Comparison of ENCODE assay signal across 28 cellular contexts in the genomic region with DNA sequence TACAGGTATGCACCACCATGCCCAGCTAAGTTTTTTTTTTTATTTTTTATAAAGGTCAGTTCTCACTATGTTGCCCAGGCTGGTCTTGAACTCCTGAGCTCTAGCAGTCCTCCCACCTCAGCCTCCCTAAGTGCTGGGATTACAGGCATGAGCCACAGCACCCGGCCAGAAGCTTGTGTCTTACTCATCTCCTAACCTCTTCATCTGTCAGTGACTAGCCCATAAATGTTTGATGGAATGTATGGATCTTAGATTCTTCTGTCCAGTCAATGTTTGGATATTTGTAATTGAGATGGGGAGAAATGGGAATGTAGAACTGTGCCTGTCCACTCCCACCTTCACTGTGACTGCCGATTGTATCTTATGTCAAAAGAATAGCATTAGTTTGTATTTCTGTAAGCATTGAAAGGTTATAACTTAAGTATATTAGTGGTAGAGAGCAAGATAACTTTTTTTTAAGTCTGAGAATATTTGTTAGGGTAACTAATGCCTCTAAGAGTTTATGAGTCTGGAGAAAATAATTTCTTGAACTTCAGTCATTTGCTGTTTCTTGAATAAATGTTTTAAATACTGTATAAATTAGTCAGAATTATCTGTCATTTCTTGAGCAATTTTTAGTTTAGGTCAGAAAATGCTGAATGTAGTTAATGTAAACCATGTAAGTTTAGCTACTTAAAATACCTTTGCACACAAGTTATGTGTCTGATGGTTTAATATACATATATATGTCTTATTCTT.
DNase-seq lines count a peak whose midpoint lies in the region; FAIRE-seq and TF ChIP-seq lines count a peak whose summit lies in the region.
"Had no signal": no experiment of that assay in that cellular context is flagged by ENCODE, and none has a peak within 500 bp of the region (broad histone marks: within the 10 kb centered on the region; RNA-seq: fewer than 3 reads in every experiment).

No MANE protein-coding gene starts in this region.

- H3K4me1 ChIP-seq in adipocyte (ENCODE audit: control insufficient read depth, insufficient read depth, low read length) (peaks cover 20% of the 10 kb centered on the region), mesendoderm (ENCODE audit: control insufficient read depth, low read depth, low read length) (no peaks in the 10 kb centered on the region)
- H3K4me1 ChIP-seq: thyroid gland had no signal

- TF ChIP-seq CTCF in AG04450 (IDR thresholded peaks at IDR 0.05; ENCODE audit: low read depth, low read length) = no peak

- POLR2A ChIA-PET in AG04450 (lab: Yijun Ruan, JAX) = interaction anchor here (0.6 to 1.5 kb wide), 5 partner anchors 12 to 171 kb away, joined by 3 to 5 read pairs (median 3); no protein-coding TSS in a partner anchor
- POLR2A ChIA-PET in activated CD4-positive, alpha-beta T cell treated with anti-CD3 and anti-CD28 coated beads, Interleukin-2, amount 10 ng/mL, durations not matched to agents 7 days and 5 days (lab: Charles Lee) = interaction anchor here (0.6 kb wide), 1 partner anchor 59 kb away, joined by 8 read pairs; no protein-coding TSS in a partner anchor

- H3K4me3 Mint-ChIP-seq in activated CD4-positive, alpha-beta T cell treated with anti-CD3 and anti-CD28 coated beads, Interleukin-2, amount 10 ng/mL, durations not matched to agents 7 days and 5 days = no peak overlapping the region
- H3K4me3 Mint-ChIP-seq: activated CD8-positive, alpha-beta memory T cell treated with anti-CD3 and anti-CD28 coated beads, Interleukin-2, amount 10 ng/mL, durations not matched to agents 7 days and 5 days; CD8-positive, alpha-beta memory T cell; endodermal cell; stimulated activated memory B cell treated with anti-CD40 and anti-IgM and Interleukin-4, amounts not matched to agents 10 μg/mL and 1 μg/mL and 100 μg/mL, for 72 hours had no signal

- H2BK15ac ChIP-seq in mesendoderm (replicated peaks; ENCODE audit: low read depth) = no peak overlapping the region

- H2BK5ac ChIP-seq in mesendoderm (ENCODE audit: low read length) = no peak overlapping the region

- no peak overlapping the region for H3K4me2 ChIP-seq in mesendoderm (ENCODE audit: low read length)

- no peak overlapping the region for H2AK5ac ChIP-seq in mesendoderm (ENCODE audit: low read length)

- H4K8ac ChIP-seq in mesendoderm (ENCODE audit: low read depth, low read length) = no peak overlapping the region

- H3K23ac ChIP-seq in mesendoderm (ENCODE audit: low read length) = no peak overlapping the region

- H3K18ac ChIP-seq in mesendoderm (ENCODE audit: low read length) = no peak overlapping the region

- H3K27me3 ChIP-seq in AG04450 (ENCODE audit: control insufficient read depth, insufficient read depth, low read length) (no peaks in the 10 kb centered on the region), adipocyte (replicated peaks; ENCODE audit: control insufficient read depth, insufficient read depth, low read length) (no peaks in the 10 kb centered on the region), mesendoderm (ENCODE audit: insufficient read depth, low read length, poor library complexity) (no peaks in the 10 kb centered on the region)
- H3K27me3 ChIP-seq: SJCRH30, thyroid gland had no signal

- H3K9ac ChIP-seq in adipocyte (ENCODE audit: low read length) (no peak overlapping the region), mesendoderm (ENCODE audit: low read length) (no peak overlapping the region)

- H3K56ac ChIP-seq in mesendoderm (ENCODE audit: low read length) = no peak overlapping the region

- CTCF ChIA-PET in AG04450 (lab: Charles Lee) = interaction anchor here (0.9 to 1.4 kb wide), 4 partner anchors 14 to 340 kb away, joined by 3 to 9 read pairs (median 4); no protein-coding TSS in a partner anchor
- CTCF ChIA-PET in activated CD4-positive, alpha-beta T cell treated with anti-CD3 and anti-CD28 coated beads, Interleukin-2, amount 10 ng/mL, durations not matched to agents 7 days and 5 days (lab: Charles Lee) = no interaction called here

- H3K9me3 Mint-ChIP-seq in activated CD4-positive, alpha-beta T cell treated with anti-CD3 and anti-CD28 coated beads, Interleukin-2, amount 10 ng/mL, durations not matched to agents 7 days and 5 days = peaks cover 5% of the 10 kb centered on the region
- H3K9me3 Mint-ChIP-seq: CD8-positive, alpha-beta memory T cell; endodermal cell; stimulated activated memory B cell treated with anti-CD40 and anti-IgM and Interleukin-4, amounts not matched to agents 10 μg/mL and 1 μg/mL and 100 μg/mL, for 72 hours had no signal

- peaks cover 1% of the 10 kb centered on the region for H3K4me1 Mint-ChIP-seq in activated CD4-positive, alpha-beta T cell treated with anti-CD3 and anti-CD28 coated beads, Interleukin-2, amount 10 ng/mL, durations not matched to agents 7 days and 5 days
- H3K4me1 Mint-ChIP-seq: stimulated activated memory B cell treated with anti-CD40 and anti-IgM and Interleukin-4, amounts not matched to agents 10 μg/mL and 1 μg/mL and 100 μg/mL, for 72 hours had no signal

- no peak overlapping the region for H4K5ac ChIP-seq in mesendoderm (ENCODE audit: low read length)

- no peaks in the 10 kb centered on the region for H3K27me3 Mint-ChIP-seq in activated CD4-positive, alpha-beta T cell treated with anti-CD3 and anti-CD28 coated beads, Interleukin-2, amount 10 ng/mL, durations not matched to agents 7 days and 5 days
- H3K27me3 Mint-ChIP-seq: activated CD8-positive, alpha-beta memory T cell treated with anti-CD3 and anti-CD28 coated beads, Interleukin-2, amount 10 ng/mL, durations not matched to agents 7 days and 5 days; CD8-positive, alpha-beta memory T cell; stimulated activated memory B cell treated with anti-CD40 and anti-IgM and Interleukin-4, amounts not matched to agents 10 μg/mL and 1 μg/mL and 100 μg/mL, for 72 hours had no signal

- H3K9me3 ChIP-seq in AG04450 (ENCODE audit: control insufficient read depth, insufficient read depth, low read length) (no peaks in the 10 kb centered on the region), adipocyte (ENCODE audit: control insufficient read depth, low read length) (no peaks in the 10 kb centered on the region)
- H3K9me3 ChIP-seq: SJCRH30, thyroid gland had no signal

- no peak overlapping the region for H2BK120ac ChIP-seq in mesendoderm (ENCODE audit: low read depth, low read length)

- WGBS in mesendoderm (ENCODE audit: extremely low coverage, insufficient coverage, low lambda C conversion rate) = no CpG with 5 or more reads among the region's 2 CpGs

- peaks cover 9% of the 10 kb centered on the region for H3K36me3 Mint-ChIP-seq in activated CD4-positive, alpha-beta T cell treated with anti-CD3 and anti-CD28 coated beads, Interleukin-2, amount 10 ng/mL, durations not matched to agents 7 days and 5 days (ENCODE audit: low read depth)

- no peak overlapping the region for H3K4ac ChIP-seq in mesendoderm (ENCODE audit: low read depth, low read length)

- H3K36me3 ChIP-seq in adipocyte (ENCODE audit: control insufficient read depth, insufficient read depth, low read length, severe bottlenecking) = no peaks in the 10 kb centered on the region
- no peaks in the 10 kb centered on the region for H3K36me3 ChIP-seq in mesendoderm (ENCODE audit: control insufficient read depth, insufficient read depth, low read length)
- H3K36me3 ChIP-seq: SJCRH30, thyroid gland had no signal

- FAIRE-seq in HTR-8/SVneo (lab: Jason Lieb, UNC) = no peak
- FAIRE-seq: GM19239, H1 had no signal

- no peak for DNase-seq in AG04450 (ENCODE audit: low read depth, low spot score)
- peak; percentile 45 for DNase-seq in HTR-8/SVneo (ENCODE audit: insufficient read length, low spot score)
- peak; percentile 47 for DNase-seq in adipocyte (ENCODE audit: low read depth)
- DNase-seq in kidney tubule cell (ENCODE audit: low spot score) = peak; percentile 17
- DNase-seq in activated naive CD4-positive, alpha-beta T cell (lab: John Stamatoyannopoulos, UW) = no peak
- DNase-seq in activated CD4-positive, alpha-beta T cell treated with anti-CD3 and anti-CD28 coated beads, Interleukin-2, amount 10 ng/mL, durations not matched to agents 7 days and 5 days = no peak
- DNase-seq in ecto neural progenitor cell (ENCODE audit: low spot score) = no peak
- no peak for DNase-seq in mesendoderm
- DNase-seq: activated CD4-positive, alpha-beta T cell treated with anti-CD3 and anti-CD28 coated beads for 1 hour; activated CD8-positive, alpha-beta memory T cell treated with anti-CD3 and anti-CD28 coated beads, Interleukin-2, amount 10 ng/mL, durations not matched to agents 7 days and 5 days; amygdala; CD8-positive, alpha-beta memory T cell; central memory CD4-positive, alpha-beta T cell; DMS79; endodermal cell; foreskin melanocyte; KBM-7; left colon; midbrain; NCI-H1092 treated with DMSO at 0.1 percent for 48 hours; NCI-H2081; NCI-H510A; SJCRH30; stimulated activated CD4-positive, alpha-beta T cell treated with anti-CD3 and anti-CD28 coated beads, Interleukin-15, amount 100 ng/mL, for 24 hours; thyroid gland had no signal

- no peak overlapping the region for H3K27ac Mint-ChIP-seq in activated CD4-positive, alpha-beta T cell treated with anti-CD3 and anti-CD28 coated beads, Interleukin-2, amount 10 ng/mL, durations not matched to agents 7 days and 5 days
- H3K27ac Mint-ChIP-seq: activated CD8-positive, alpha-beta memory T cell treated with anti-CD3 and anti-CD28 coated beads, Interleukin-2, amount 10 ng/mL, durations not matched to agents 7 days and 5 days; CD8-positive, alpha-beta memory T cell; stimulated activated memory B cell treated with anti-CD40 and anti-IgM and Interleukin-4, amounts not matched to agents 10 μg/mL and 1 μg/mL and 100 μg/mL, for 72 hours had no signal

- no peaks in the 10 kb centered on the region for H3K79me1 ChIP-seq in mesendoderm (ENCODE audit: low read length)

- H3K4me3 ChIP-seq in AG04450 (ENCODE audit: low read depth, low read length) (no peak overlapping the region), adipocyte (ENCODE audit: low read length) (no peak overlapping the region), mesendoderm (ENCODE audit: low read length) (no peak overlapping the region)
- H3K4me3 ChIP-seq: SJCRH30, thyroid gland had no signal

- H3K27ac ChIP-seq in AG04450 (ENCODE audit: low read depth, low read length) (peak overlapping the region; percentile 79), mesendoderm (ENCODE audit: low read depth, low read length) (no peak overlapping the region)
- H3K27ac ChIP-seq: SJCRH30, thyroid gland had no signal

- H3K79me2 ChIP-seq in mesendoderm (ENCODE audit: control insufficient read depth, insufficient read depth, low read length) = no peaks in the 10 kb centered on the region

Comparison
In these comparisons a context has a peak if more than half of its experiments do, and no peak if none do; other contexts are left out.
1. DNase-seq: peak in HTR-8/SVneo (single experiment), adipocyte (single experiment) and kidney tubule cell (single experiment); none in AG04450 (single experiment), activated naive CD4-positive, alpha-beta T cell (0 of 4), activated CD4-positive, alpha-beta T cell treated with anti-CD3 and anti-CD28 coated beads, Interleukin-2, amount 10 ng/mL, durations not matched to agents 7 days and 5 days (single experiment), ecto neural progenitor cell (single experiment) and mesendoderm (single experiment).